Comparison of ENCODE assay signal across 10 cellular contexts in genomic region chr19:18477042-18477760, GRCh38. TPM values are rescaled to one million over a fixed set of nuclear protein-coding genes. Genes with fewer than 3 reads are reported as not detected.
DNase-seq lines count a peak whose midpoint lies in the region; ATAC-seq and TF ChIP-seq lines count a peak whose summit lies in the region.
"Had no signal": no experiment of that assay in that cellular context is flagged by ENCODE, and none has a peak within 500 bp of the region (broad histone marks: within the 10 kb centered on the region; RNA-seq: fewer than 3 reads in every experiment).

No MANE protein-coding gene starts in this region.

- peaks cover 61% of the 10 kb centered on the region for H3K4me1 Mint-ChIP-seq in HFFc6 (ENCODE audit: low read depth)
- peaks cover 54% of the 10 kb centered on the region for H3K4me1 Mint-ChIP-seq in activated naive CD8-positive, alpha-beta T cell treated with anti-CD3 and anti-CD28 coated beads, Interleukin-2, amount 10 ng/mL, durations not matched to agents 7 days and 5 days
- H3K4me1 Mint-ChIP-seq in naive thymus-derived CD8-positive, alpha-beta T cell, result peaks cover 36 to 81% (median 74%) of the 10 kb centered on the region in 4 donors

- no peak overlapping the region for H3K4me3 ChIP-seq in BE2C (ENCODE audit: low read depth, low read length)
- H3K4me3 ChIP-seq in left lung, result no peak overlapping the region
- H3K4me3 ChIP-seq: SJSA1 had no signal

- H3K9me3 Mint-ChIP-seq in HFFc6, result no peaks in the 10 kb centered on the region
- H3K9me3 Mint-ChIP-seq in activated naive CD8-positive, alpha-beta T cell treated with anti-CD3 and anti-CD28 coated beads, Interleukin-2, amount 10 ng/mL, durations not matched to agents 7 days and 5 days, result no peaks in the 10 kb centered on the region
- H3K9me3 Mint-ChIP-seq in naive thymus-derived CD8-positive, alpha-beta T cell, result no peaks in the 10 kb centered on the region

- H3K27ac ChIP-seq in left lung, result peak overlapping the region in 1 of 2 donors; percentile 95
- H3K27ac ChIP-seq: SJSA1 had no signal

- peak; percentile 46 for TF ChIP-seq CTCF in BE2C (IDR thresholded peaks at IDR 0.05; ENCODE audit: low read depth, low read length)
- TF ChIP-seq CTCF in HFFc6 (IDR thresholded peaks at IDR 0.05), result peak; percentile 64
- TF ChIP-seq CTCF in left lung (IDR thresholded peaks at IDR 0.05), result peak in 1 of 2 donors; percentile 18

- no peak overlapping the region for H3K4me3 Mint-ChIP-seq in HFFc6
- peak overlapping the region; percentile 6 for H3K4me3 Mint-ChIP-seq in activated naive CD8-positive, alpha-beta T cell treated with anti-CD3 and anti-CD28 coated beads, Interleukin-2, amount 10 ng/mL, durations not matched to agents 7 days and 5 days
- H3K4me3 Mint-ChIP-seq in naive thymus-derived CD8-positive, alpha-beta T cell, result peak overlapping the region in 5 of 10 donors; percentile 15 to 43 (median 33)

- no peak for ATAC-seq in activated naive CD8-positive, alpha-beta T cell treated with anti-CD3 and anti-CD28 coated beads, Interleukin-2, amount 10 ng/mL, durations not matched to agents 7 days and 5 days (ENCODE audit: low read depth)
- ATAC-seq in naive thymus-derived CD8-positive, alpha-beta T cell, result no peak
- ATAC-seq in left lung, result no peak
- no peak for ATAC-seq in HG03045 (IDR thresholded peaks at IDR 0.05; ENCODE audit: unreplicated experiment)

- POLR2A ChIA-PET in activated naive CD8-positive, alpha-beta T cell treated with anti-CD3 and anti-CD28 coated beads, Interleukin-2, amount 10 ng/mL, durations not matched to agents 7 days and 5 days (lab: Charles Lee), result interaction anchor here (1.2 kb wide), 1 partner anchor 94 kb away, joined by 3 read pairs; the partner anchor contains the start of gene UBA52
- POLR2A ChIA-PET in naive thymus-derived CD8-positive, alpha-beta T cell (lab: Charles Lee), result no interaction called here

- H3K27me3 ChIP-seq in BE2C (no peaks in the 10 kb centered on the region), left lung (no peaks in the 10 kb centered on the region)
- H3K27me3 ChIP-seq: SJSA1 had no signal

- peak overlapping the region; percentile 99 for H3K27ac Mint-ChIP-seq in HFFc6
- peak overlapping the region; percentile 61 for H3K27ac Mint-ChIP-seq in activated naive CD8-positive, alpha-beta T cell treated with anti-CD3 and anti-CD28 coated beads, Interleukin-2, amount 10 ng/mL, durations not matched to agents 7 days and 5 days
- peak overlapping the region in 9 of 10 donors; percentile 19 to 94 (median 83) for H3K27ac Mint-ChIP-seq in naive thymus-derived CD8-positive, alpha-beta T cell

- H3K36me3 Mint-ChIP-seq in HFFc6 (ENCODE audit: low read depth), result 0 out of 2 replicates have a peak, but pooled peaks cover 9% of the 10 kb centered on the region
- H3K36me3 Mint-ChIP-seq in activated naive CD8-positive, alpha-beta T cell treated with anti-CD3 and anti-CD28 coated beads, Interleukin-2, amount 10 ng/mL, durations not matched to agents 7 days and 5 days, result peaks cover 2% of the 10 kb centered on the region
- peaks cover 0 to 7% (median 0%) of the 10 kb centered on the region in 3 donors for H3K36me3 Mint-ChIP-seq in naive thymus-derived CD8-positive, alpha-beta T cell

- H3K36me3 ChIP-seq in BE2C (no peaks in the 10 kb centered on the region; the same call in 1 of the 2 replicates), left lung (peaks cover 0 to 10% of the 10 kb centered on the region in 2 donors)

- H3K4me1 ChIP-seq in BE2C, result peaks cover 10% of the 10 kb centered on the region
- H3K4me1 ChIP-seq in left lung, result peaks cover 31 to 94% of the 10 kb centered on the region in 2 donors

- DNase-seq in BE2C, result no peak
- DNase-seq in HFFc6, result no peak
- DNase-seq in activated naive CD8-positive, alpha-beta T cell treated with anti-CD3 and anti-CD28 coated beads, Interleukin-2, amount 10 ng/mL, durations not matched to agents 7 days and 5 days, result no peak
- DNase-seq in naive thymus-derived CD8-positive, alpha-beta T cell, result no peak
- no peak for DNase-seq in COR-L47 (lab: John Stamatoyannopoulos, UW)
- no peak for DNase-seq in activated effector memory CD4-positive, alpha-beta T cell treated with anti-CD3 and anti-CD28 coated beads, Interleukin-2, amount 50 U/mL, for 16 hours
- no peak for DNase-seq in left lung
- DNase-seq: NCI-H1436 had no signal

- no peaks in the 10 kb centered on the region for H3K9me3 ChIP-seq in BE2C
- no peaks in the 10 kb centered on the region for H3K9me3 ChIP-seq in left lung
- H3K9me3 ChIP-seq: SJSA1 had no signal

- intact Hi-C loops in left lung (cut with DNase I), result no loop called here

- H3K27me3 Mint-ChIP-seq in HFFc6 (ENCODE audit: insufficient read depth), result peaks cover 1% of the 10 kb centered on the region; the same call in 1 of the 2 replicates
- H3K27me3 Mint-ChIP-seq in activated naive CD8-positive, alpha-beta T cell treated with anti-CD3 and anti-CD28 coated beads, Interleukin-2, amount 10 ng/mL, durations not matched to agents 7 days and 5 days, result no peaks in the 10 kb centered on the region
- H3K27me3 Mint-ChIP-seq in naive thymus-derived CD8-positive, alpha-beta T cell, result no peaks in the 10 kb centered on the region

RNA-seq across cellular contexts. Expression of gene ISYNA1, which starts 39.3 kb away (rescaled TPM):
- polyA plus RNA-seq in BE2C (2012; ENCODE audit: insufficient read depth, insufficient read length, low read depth), result 156 TPM
- 1 to 10 TPM; 2.3 to 3.7 (median 3.2) TPM for total RNA-seq in HFFc6 (2021; fragmentation: NEBNext Ultra II Directional; extraction: Animal tissue kit (Norgen Biotek cat#: 25700))
- total RNA-seq in activated naive CD8-positive, alpha-beta T cell treated with anti-CD3 and anti-CD28 coated beads, Interleukin-2, amount 10 ng/mL, durations not matched to agents 7 days and 5 days, result 10 to 100 TPM; 39.6 to 43.4 TPM
- total RNA-seq in naive thymus-derived CD8-positive, alpha-beta T cell, result 10 to 100 TPM; 62.5 to 63.7 TPM
- 10 to 100 TPM; 28.3 to 53.2 (median 40.4) TPM for polyA plus RNA-seq in naive thymus-derived CD8-positive, alpha-beta T cell
- total RNA-seq in left lung, result 10 to 100 TPM; 22.8 to 43.9 TPM

RNA-seq across cellular contexts. Expression of gene ELL, which starts 44.7 kb away (rescaled TPM):
- 25.9 TPM for polyA plus RNA-seq in BE2C (2012; ENCODE audit: insufficient read depth, insufficient read length, low read depth)
- 10 to 100 TPM; 15.7 to 17.8 (median 16.4) TPM for total RNA-seq in HFFc6 (2021; fragmentation: NEBNext Ultra II Directional; extraction: Animal tissue kit (Norgen Biotek cat#: 25700))
- total RNA-seq in activated naive CD8-positive, alpha-beta T cell treated with anti-CD3 and anti-CD28 coated beads, Interleukin-2, amount 10 ng/mL, durations not matched to agents 7 days and 5 days, result 10 to 100 TPM; 28.5 to 31.2 TPM
- 10 to 100 TPM; 23.7 to 24.1 TPM for total RNA-seq in naive thymus-derived CD8-positive, alpha-beta T cell
- polyA plus RNA-seq in naive thymus-derived CD8-positive, alpha-beta T cell, result 10 to 100 TPM in 1 of 3 donors, 1 to 10 TPM in 2; 7.6 to 11.0 (median 9.3) TPM
- total RNA-seq in left lung, result 10 to 100 TPM; 13.3 to 22.9 TPM

RNA-seq across cellular contexts. Expression of gene SSBP4, which starts 58.0 kb away (rescaled TPM):
- 467 TPM for polyA plus RNA-seq in BE2C (2012; ENCODE audit: insufficient read depth, insufficient read length, low read depth)
- total RNA-seq in HFFc6 (2021; fragmentation: NEBNext Ultra II Directional; extraction: Animal tissue kit (Norgen Biotek cat#: 25700)), result 10 to 100 TPM; 76.4 to 84.3 (median 80.4) TPM
- 100 to 1,000 TPM; 152 to 158 TPM for total RNA-seq in activated naive CD8-positive, alpha-beta T cell treated with anti-CD3 and anti-CD28 coated beads, Interleukin-2, amount 10 ng/mL, durations not matched to agents 7 days and 5 days
- total RNA-seq in naive thymus-derived CD8-positive, alpha-beta T cell, result 10 to 100 TPM; 41.3 to 45.4 TPM
- 10 to 100 TPM; 48.1 to 78.8 (median 61.1) TPM for polyA plus RNA-seq in naive thymus-derived CD8-positive, alpha-beta T cell
- total RNA-seq in left lung, result 10 to 100 TPM; 49.8 to 79.9 TPM

Comparison
In these comparisons a context has a peak if more than half of its experiments do, and no peak if none do; other contexts are left out.
1. RNA of gene ISYNA1, which starts 39.3 kb away (total RNA-seq): 62.5 to 63.7 TPM in naive thymus-derived CD8-positive, alpha-beta T cell, 22.8 to 43.9 TPM in left lung and 39.6 to 43.4 TPM in activated naive CD8-positive, alpha-beta T cell treated with anti-CD3 and anti-CD28 coated beads, Interleukin-2, amount 10 ng/mL, durations not matched to agents 7 days and 5 days; 2.3 to 3.7 TPM in HFFc6; every median in the first group is over 4 times any median in the second.
2. Peak in every context shown above with its lines, with median percentiles within 50 percentile points of each other: H3K27ac Mint-ChIP-seq.